In the genomic region with DNA sequence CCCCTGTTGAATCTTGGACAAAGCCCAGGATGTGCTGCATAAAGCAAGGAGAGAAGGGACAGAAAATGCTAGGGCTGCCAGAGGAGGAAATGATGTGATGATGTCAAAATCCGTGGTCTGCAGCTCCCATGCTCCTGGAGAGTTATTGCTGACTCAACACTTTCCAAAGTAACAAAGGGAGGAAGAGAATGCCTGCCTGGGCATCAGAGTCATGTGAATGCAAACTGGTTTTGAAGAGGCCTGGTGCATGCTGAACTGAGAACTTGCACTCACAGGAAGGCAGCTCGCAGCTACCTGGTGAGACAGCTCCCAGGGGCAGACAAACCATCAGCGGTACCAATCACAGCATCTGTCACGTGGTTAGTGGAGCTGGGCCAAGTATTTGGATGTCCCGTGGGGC, we compare ENCODE assay signal across 1 cellular context.
A peak's percentile ranks its signal among the peaks of the same experiment; 100 is the strongest.
TF ChIP-seq lines count a peak whose summit lies in the region.

No MANE protein-coding gene starts in this region.

TF ChIP-seq in IMR-90, 13 proteins besides CTCF, POLR2A, EP300 and RAD21:
- TF ChIP-seq CHD1 (IDR thresholded peaks at IDR 0.05; ENCODE audit: low read depth, low read length) (no peak), BHLHE40 (IDR thresholded peaks at IDR 0.05; ENCODE audit: low read depth, low read length) (no peak), MAFK (IDR thresholded peaks at IDR 0.05; ENCODE audit: low read depth, low read length) (peak; percentile 100)
